ENCODE assay signal across 15 cellular contexts in genomic region chr1:19804786-19805390, GRCh38. TPM values are rescaled to one million over a fixed set of nuclear protein-coding genes. Genes with fewer than 3 reads are reported as not detected.
DNase-seq lines count a peak whose midpoint lies in the region; ATAC-seq and TF ChIP-seq lines count a peak whose summit lies in the region.
"Had no signal": no experiment of that assay in that cellular context is flagged by ENCODE, and none has a peak within 500 bp of the region (broad histone marks: within the 10 kb centered on the region; RNA-seq: fewer than 3 reads in every experiment).

No MANE protein-coding gene starts in this region.

- no peak for TF ChIP-seq CTCF in brain microvascular endothelial cell (IDR thresholded peaks at IDR 0.05; ENCODE audit: low read depth, low read length, missing control alignments)

- in situ Hi-C loops in brain microvascular endothelial cell (cut with HindIII; ENCODE audit: low pct_ligation_motif_present, low sequenced_read_pairs), result no loop called here

- no peak overlapping the region for H3K4me3 ChIP-seq in brain microvascular endothelial cell (ENCODE audit: low read depth, low read length)
- H3K4me3 ChIP-seq: GM23338, SJSA1 had no signal

- DNase-seq in M059J (ENCODE audit: low read depth), result peak; percentile 69
- DNase-seq in brain microvascular endothelial cell, result peak; percentile 29
- DNase-seq in left colon, result no peak
- DNase-seq in renal cortical epithelial cell (ENCODE audit: low read depth), result peak; percentile 99
- DNase-seq in midbrain (lab: John Stamatoyannopoulos, UW), result no peak
- DNase-seq in RKO (ENCODE audit: low spot score), result no peak
- no peak for DNase-seq in cerebellar cortex (ENCODE audit: low spot score)
- DNase-seq: CD8-positive, alpha-beta T cell; DMS 273 treated with DMSO at 0.1 percent for 48 hours; NCI-H146; NCI-H2107; NCI-H82 had no signal

- no peaks in the 10 kb centered on the region for H3K27me3 ChIP-seq in brain microvascular endothelial cell (replicated peaks)
- H3K27me3 ChIP-seq: SJSA1 had no signal

- intact Hi-C loops in left colon (cut with DNase I, micrococcal nuclease), result no loop called here

- H3K27ac ChIP-seq in brain microvascular endothelial cell, result no peak overlapping the region
- H3K27ac ChIP-seq: SJSA1 had no signal

- no peaks in the 10 kb centered on the region for H3K36me3 ChIP-seq in brain microvascular endothelial cell (replicated peaks)
- H3K36me3 ChIP-seq: SJSA1 had no signal

- ATAC-seq in left colon, result peak; percentile 53
- ATAC-seq: CD8-positive, alpha-beta T cell; GM23338 had no signal

RNA-seq across cellular contexts. Expression of gene TMCO4, which starts 5.2 kb away (rescaled TPM):
- total RNA-seq in M059J (2014; rRNA removed; shearing (Covaris generic)), result 25.0 and 39.8 TPM in 2 replicates
- total RNA-seq in left colon (10 to 100 TPM; 28.9 to 31.1 TPM), renal cortical epithelial cell (14.4 and 32.6 TPM in 2 replicates)

RNA-seq across cellular contexts. Expression of gene RNF186, which starts 10.2 kb away (rescaled TPM):
- total RNA-seq in M059J (2014; rRNA removed; shearing (Covaris generic)), result not detected in 2 replicates
- total RNA-seq in left colon, result 10 to 100 TPM; 50.3 to 53.7 TPM
- 0.05 TPM in 1 of 2 replicates, not detected in the other for total RNA-seq in renal cortical epithelial cell
- total RNA-seq: CD8-positive, alpha-beta T cell; GM23338; RPMI7951; SJSA1 had no signal

Comparison
In these comparisons a context has a peak if more than half of its experiments do, and no peak if none do; other contexts are left out.
1. DNase-seq: peak in M059J (single experiment), brain microvascular endothelial cell (single experiment) and renal cortical epithelial cell (single experiment); none in left colon (0 of 2), midbrain (single experiment), RKO (single experiment) and cerebellar cortex (single experiment).
2. RNA of gene RNF186, which starts 10.2 kb away (total RNA-seq): 50.3 to 53.7 TPM in left colon; 0.05 TPM in renal cortical epithelial cell and not detected in M059J; every median in the first group is over 10 times any median in the second.